Comparison of ENCODE assay signal across 26 cellular contexts in genomic region chr12:45223868-45224267, GRCh38. TPM values are rescaled to one million over a fixed set of nuclear protein-coding genes. Genes with fewer than 3 reads are reported as not detected.
DNase-seq lines count a peak whose midpoint lies in the region; ATAC-seq, FAIRE-seq and TF ChIP-seq lines count a peak whose summit lies in the region.
"Had no signal": no experiment of that assay in that cellular context is flagged by ENCODE, and none has a peak within 500 bp of the region (broad histone marks: within the 10 kb centered on the region; RNA-seq: fewer than 3 reads in every experiment).

No MANE protein-coding gene starts in this region.

- peak overlapping the region; percentile 44 for H3K27ac ChIP-seq in GM12878 (ENCODE audit: control insufficient read depth, insufficient read depth)
- no peak overlapping the region for H3K27ac ChIP-seq in small intestine (ENCODE audit: low read depth in 1 of 2, low read length in 1 of 2)
- H3K27ac ChIP-seq: GM23248, pancreas had no signal

- no peaks in the 10 kb centered on the region for H3K9me3 Mint-ChIP-seq in CD14-positive monocyte

- H2AFZ ChIP-seq in GM12878 (ENCODE audit: control insufficient read depth, low read depth, low read length): no peak overlapping the region
- H2AFZ ChIP-seq: GM23248 had no signal

- H3K36me3 Mint-ChIP-seq in CD14-positive monocyte: peaks cover 12 to 19% of the 10 kb centered on the region in 2 donors

- in situ Hi-C loops in GM12878 (cut with MboI): no loop called here

- H3K4me2 ChIP-seq in GM12878 (ENCODE audit: control insufficient read depth, insufficient read depth): peak overlapping the region; percentile 83

- no peaks in the 10 kb centered on the region for H4K20me1 ChIP-seq in GM12878 (ENCODE audit: control insufficient read depth, insufficient read depth)

- TF ChIP-seq RAD21 in GM12878 (IDR thresholded peaks at IDR 0.05; ENCODE audit: insufficient read depth, low read depth, low read length): no peak

- H3K4me3 Mint-ChIP-seq in CD14-positive monocyte: no peak overlapping the region
- H3K4me3 Mint-ChIP-seq: activated CD8-positive, alpha-beta T cell treated with anti-CD3 and anti-CD28 coated beads, Interleukin-2, amount 10 ng/mL, durations not matched to agents 7 days and 5 days; nephron progenitor cell had no signal

- H3K27me3 ChIP-seq in GM12878 (replicated peaks in 1 of 2; ENCODE audit: control insufficient read depth in 2 of 2, insufficient read depth in 2 of 2, low read length in 1 of 2): no peaks in the 10 kb centered on the region
- no peaks in the 10 kb centered on the region for H3K27me3 ChIP-seq in small intestine (ENCODE audit: control insufficient read depth in 2 of 2, insufficient read depth in 2 of 2, low read length in 2 of 2)
- H3K27me3 ChIP-seq: pancreas had no signal

- peaks cover 40% of the 10 kb centered on the region for H3K4me1 Mint-ChIP-seq in CD14-positive monocyte

- H3K36me3 ChIP-seq in GM12878 (ENCODE audit: control insufficient read depth in 2 of 2, insufficient read depth in 2 of 2, low read length in 1 of 2) (peaks cover 0 to 1% of the 10 kb centered on the region in 2 experiments; a peak in 1 of 4 replicates), small intestine (ENCODE audit: control insufficient read depth in 2 of 2, insufficient read depth in 2 of 2, low read length in 2 of 2) (no peaks in the 10 kb centered on the region)
- H3K36me3 ChIP-seq: pancreas had no signal

- FAIRE-seq in GM12878 (lab: Jason Lieb, UNC) (no peak), small intestine (lab: Jason Lieb, UNC) (no peak), HTR-8/SVneo (lab: Jason Lieb, UNC) (no peak)
- FAIRE-seq: pancreas had no signal

- H3K4me3 ChIP-seq in GM12878 (peak overlapping the region; percentile 47; the same call in 1 of the 2 replicates), small intestine (ENCODE audit: low read depth in 1 of 2, low read length in 2 of 2) (no peak overlapping the region)
- H3K4me3 ChIP-seq: GM23248, pancreas had no signal

- H3K9me3 ChIP-seq in GM12878 (replicated peaks; ENCODE audit: control insufficient read depth, insufficient read depth, low read length) (no peaks in the 10 kb centered on the region), small intestine (ENCODE audit: control insufficient read depth, low read depth) (no peaks in the 10 kb centered on the region)
- H3K9me3 ChIP-seq: pancreas had no signal

- no peak for TF ChIP-seq EP300 in GM12878 (IDR thresholded peaks at IDR 0.05; ENCODE audit: borderline replicate concordance in 1 of 2, control insufficient read depth in 1 of 2, low read depth in 2 of 2, low read length in 2 of 2)

- intact Hi-C loops in GM12878 (cut with micrococcal nuclease; ENCODE audit: unreplicated experiment): no loop called here
- intact Hi-C loops in CD14-positive monocyte (cut with micrococcal nuclease): no loop called here

- no peak for DNase-seq in GM12878 (ENCODE audit: low read depth, low spot score)
- DNase-seq in small intestine: peak; percentile 63
- DNase-seq in NCI-H345 (lab: John Stamatoyannopoulos, UW): no peak
- DNase-seq in HTR-8/SVneo (ENCODE audit: insufficient read length, low spot score): no peak
- no peak for DNase-seq in CD14-positive monocyte (ENCODE audit: low spot score)
- DNase-seq in GM10266 (ENCODE audit: extremely low spot score): no peak
- DNase-seq: activated CD8-positive, alpha-beta T cell treated with anti-CD3 and anti-CD28 coated beads, Interleukin-2, amount 10 ng/mL, durations not matched to agents 7 days and 5 days; activated naive CD4-positive, alpha-beta T cell treated with anti-CD3 and anti-CD28 coated beads, Interleukin-2, amount 50 U/mL, for 16 hours; activated T-cell treated with anti-CD3 and anti-CD28 coated beads, Interleukin-2, amount 50 U/mL, for 1 hour; aorta; central memory CD4-positive, alpha-beta T cell; DMS 273 treated with DMSO at 0.1 percent for 48 hours; erythroblast; foreskin melanocyte; GM23248; hypothalamus; left ventricle myocardium superior; midbrain; NCI-H2171 treated with DMSO at 0.1 percent for 48 hours; NCI-H69; nephron progenitor cell; pancreas; substantia nigra had no signal

- TF ChIP-seq CTCF in GM12878 (IDR thresholded peaks at IDR 0.05 in 2 of 3, conservative IDR thresholded peaks at IDR 0.05 in 1 of 3; ENCODE audit: control insufficient read depth in 2 of 3, extremely low read depth in 1 of 3, insufficient read depth in 1 of 3, low read depth in 3 of 3, low read length in 3 of 3) (no peak), CD14-positive monocyte (IDR thresholded peaks at IDR 0.05) (no peak), GM10266 (IDR thresholded peaks at IDR 0.05; ENCODE audit: control insufficient read depth, insufficient read depth, low read depth, missing control alignments) (no peak)

- TF ChIP-seq POLR2A in GM12878 (IDR thresholded peaks at IDR 0.05; ENCODE audit: low read depth, low read length): no peak

- H3K27ac Mint-ChIP-seq in CD14-positive monocyte: peak overlapping the region in 1 of 7 donors; percentile 54
- H3K27ac Mint-ChIP-seq: activated CD8-positive, alpha-beta T cell treated with anti-CD3 and anti-CD28 coated beads, Interleukin-2, amount 10 ng/mL, durations not matched to agents 7 days and 5 days; nephron progenitor cell had no signal

- no peaks in the 10 kb centered on the region for H3K27me3 Mint-ChIP-seq in CD14-positive monocyte (ENCODE audit: low read depth in 3 of 3)

- CTCF ChIA-PET in GM12878 (lab: Yijun Ruan, JAX): interaction anchor here (1.0 to 1.4 kb wide), 2 partner anchors 9 kb away, joined by 5 read pairs; no protein-coding TSS in a partner anchor

- BruUV-seq in GM12878 (replicated peaks; lab: Mats Ljungman, UMichigan): no TSS peak

- peak; percentile 33 for ATAC-seq in GM18867 (IDR thresholded peaks at IDR 0.05; ENCODE audit: unreplicated experiment)
- peak; percentile 40 for ATAC-seq in HG03442 (IDR thresholded peaks at IDR 0.05; ENCODE audit: unreplicated experiment)
- peak; percentile 50 for ATAC-seq in GM12878
- ATAC-seq: activated CD8-positive, alpha-beta T cell treated with anti-CD3 and anti-CD28 coated beads, Interleukin-2, amount 10 ng/mL, durations not matched to agents 7 days and 5 days; left ventricle myocardium superior; pancreas; sciatic nerve had no signal

- 68% methylated on average over 2 of the region's 2 CpGs for WGBS in GM12878 (ENCODE audit: insufficient coverage, insufficient replicate concordance, low lambda C conversion rate, missing lambda C conversion rate)
- 28 to 61% (median 29%) methylated on average over 2 of the region's 2 CpGs for WGBS in small intestine, 3 donors

- POLR2A ChIA-PET in GM12878 (lab: Charles Lee): interaction anchor here (1.1 to 2.6 kb wide), 4 partner anchors 9 to 21 kb away, joined by 3 to 10 read pairs (median 4); partner anchors contain the start of gene ANO6

- H3K9ac ChIP-seq in GM12878 (ENCODE audit: control insufficient read depth, insufficient read depth, low read length): no peak overlapping the region
- H3K9ac ChIP-seq: GM23248 had no signal

- peaks cover 74% of the 10 kb centered on the region for H3K79me2 ChIP-seq in GM12878 (ENCODE audit: control insufficient read depth, insufficient read depth, low read length)

- RAD21 ChIA-PET in GM12878 (lab: Charles Lee; ENCODE audit: unreplicated experiment): interaction anchor here (1.7 kb wide), 1 partner anchor 8 kb away, joined by 9 read pairs; the partner anchor contains the start of gene ANO6

- SMC1A ChIA-PET in GM12878 (lab: Charles Lee; ENCODE audit: uncharacterized antibody, unreplicated experiment): interaction anchor here (1.0 to 1.4 kb wide), 6 partner anchors 8 to 320 kb away, joined by 3 to 6 read pairs (median 4); partner anchors contain the start of gene ANO6

- H3K4me1 ChIP-seq in GM12878 (ENCODE audit: control insufficient read depth, insufficient read depth, low read length) (peaks cover 11% of the 10 kb centered on the region), small intestine (ENCODE audit: control insufficient read depth in 2 of 2, insufficient read depth in 1 of 2, low read depth in 1 of 2, low read length in 1 of 2) (peaks cover 12 to 17% of the 10 kb centered on the region in 2 donors)

TF ChIP-seq in GM12878, 131 proteins besides CTCF, POLR2A, EP300 and RAD21:
- TF ChIP-seq RAD51 (IDR thresholded peaks at IDR 0.05): peak; percentile 38; the same call in 1 of the 2 replicates
- no peak for TF ChIP-seq E2F4 (IDR thresholded peaks at IDR 0.05; ENCODE audit: low read depth, low read length)
- no peak for TF ChIP-seq NRF1 (conservative IDR thresholded peaks at IDR 0.05; ENCODE audit: low read depth, low read length)
- peak in 1 of 2 experiments; percentile 29; a peak in 1 of 4 replicates for TF ChIP-seq BHLHE40 (IDR thresholded peaks at IDR 0.05; ENCODE audit: borderline replicate concordance in 1 of 2, low read depth in 2 of 2, low read length in 1 of 2)
- no peak for TF ChIP-seq NR2C2 (IDR thresholded peaks at IDR 0.05; ENCODE audit: borderline replicate concordance, control insufficient read depth, insufficient read length, low read depth)

RNA-seq across cellular contexts. Expression of gene ANO6, which starts 8.0 kb away (rescaled TPM):
- total RNA-seq in GM12878 (2013; cell fraction: nucleolus; rRNA removed): 79.6 and 85.6 TPM in 2 replicates
- total RNA-seq in GM12878 (2014; rRNA removed) (26.9 and 28.5 TPM in 2 replicates), GM12878 (2014; rRNA removed; fragmentation: Illumina TruSeq; extraction: Trizol) (30.3 and 32.3 TPM in 2 replicates), GM12878 (2021) (25.3 and 26.8 TPM in 2 replicates)
- 11.7 TPM for polyA plus RNA-seq in GM12878 (2011; ENCODE audit: low read depth)
- polyA plus RNA-seq in GM12878 (2011; rRNA removed) (30.3 and 41.6 TPM in 2 replicates), GM12878 (2014; fragmentation: Illumina TruSeq; extraction: Trizol) (27.6 and 35.8 TPM in 2 replicates), GM12878 (2014; fragmentation: Nextera tagmentation; extraction: Ambion mirVana) (1 to 10 TPM; 4.6 to 5.6 TPM), GM12878 (2014; rRNA removed) (14.8 and 18.2 TPM in 2 replicates), GM12878 (2016; fragmentation: Nextera tagmentation; extraction: Ambion mirVana) (10 to 100 TPM; 23.4 to 25.2 TPM), small intestine (10 to 100 TPM; 19.9 to 30.9 (median 28.6) TPM), CD14-positive monocyte (10 to 100 TPM; 34.1 to 48.7 TPM)
- polyA plus RNA-seq in GM12878 (2011; cell fraction: cytosol; rRNA removed): 16.8 and 21.9 TPM in 2 replicates
- polyA plus RNA-seq in GM12878 (2011; cell fraction: nucleus; rRNA removed): 18.3 and 20.8 TPM in 2 replicates
- 15.4 and 22.1 TPM in 2 replicates for polyA plus RNA-seq in GM12878 (2012)
- polyA minus RNA-seq in GM12878 (2011; rRNA and poly(A)+ RNA removed): 45.6 and 46.3 TPM in 2 replicates
- 14.7 and 15.4 TPM in 2 replicates for polyA minus RNA-seq in GM12878 (2011; cell fraction: cytosol; rRNA and poly(A)+ RNA removed)
- polyA minus RNA-seq in GM12878 (2011; cell fraction: nucleus; rRNA and poly(A)+ RNA removed): 28.4 and 38.5 TPM in 2 replicates
